Comparison of ENCODE assay signal across 21 cellular contexts in the genomic region with DNA sequence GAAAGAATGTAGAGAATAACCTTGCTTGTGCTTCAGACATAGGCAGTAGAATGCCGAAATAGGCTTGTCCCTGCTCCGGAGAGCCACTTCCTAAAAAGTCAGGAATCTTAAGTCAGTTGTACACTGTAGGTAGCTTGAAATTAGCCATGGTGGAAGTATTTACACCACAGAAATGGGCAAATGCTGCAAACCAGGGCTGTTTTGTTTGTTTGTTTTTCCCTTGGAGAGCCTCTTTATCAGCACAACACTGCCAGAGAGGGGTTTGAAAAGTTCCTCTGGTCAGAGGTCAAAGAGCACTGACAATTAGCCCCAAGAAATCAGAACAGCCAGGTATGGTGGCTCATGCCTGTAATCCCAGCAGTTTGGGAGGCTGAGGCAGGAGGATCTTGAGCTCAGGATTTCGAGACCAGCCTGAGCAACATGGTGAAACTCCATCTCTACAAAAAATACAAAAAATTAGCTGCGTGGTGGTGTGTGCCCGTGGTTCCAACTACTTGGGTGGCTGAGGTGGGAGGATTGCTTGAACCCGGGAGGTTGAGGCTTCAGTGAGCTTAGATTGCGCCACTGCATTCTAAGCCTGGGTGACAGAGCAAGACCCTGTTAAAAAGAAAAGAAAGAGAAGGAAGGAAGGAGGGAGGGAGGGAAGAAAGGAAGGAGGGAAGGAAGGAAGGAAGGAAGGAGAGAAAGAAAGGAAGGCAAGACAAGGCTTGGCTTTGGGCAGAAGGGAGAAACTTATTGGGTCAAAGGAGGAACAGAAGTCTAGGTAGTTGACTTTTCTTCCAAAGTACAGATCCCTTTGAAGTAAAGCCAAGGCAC.
DNase-seq lines count a peak whose midpoint lies in the region; ATAC-seq, FAIRE-seq and TF ChIP-seq lines count a peak whose summit lies in the region.
"Had no signal": no experiment of that assay in that cellular context is flagged by ENCODE, and none has a peak within 500 bp of the region (broad histone marks: within the 10 kb centered on the region; RNA-seq: fewer than 3 reads in every experiment).

No MANE protein-coding gene starts in this region.

- no peak overlapping the region for H2AFZ ChIP-seq in GM12878 (ENCODE audit: control insufficient read depth, low read depth, low read length)

- peaks cover 7% of the 10 kb centered on the region for H3K79me2 ChIP-seq in GM12878 (ENCODE audit: control insufficient read depth, insufficient read depth, low read length)

- in situ Hi-C loops in GM12878 (cut with MboI) (no loop called here), gastrocnemius medialis (cut with MboI; ENCODE audit: low sequenced_read_pairs in 4 of 4) (loop anchor here in 1 of 4 donors (10.0 kb wide), 1 partner anchor 47 kb away; no protein-coding TSS in a partner anchor)

- H3K4me1 ChIP-seq in GM12878 (ENCODE audit: control insufficient read depth, insufficient read depth, low read length) (peaks cover 46% of the 10 kb centered on the region), gastrocnemius medialis (peaks cover 11 to 43% of the 10 kb centered on the region in 2 donors)
- H3K4me1 ChIP-seq: vagina had no signal

- H3K4me2 ChIP-seq in GM12878 (ENCODE audit: control insufficient read depth, insufficient read depth), result no peak overlapping the region

- H4K20me1 ChIP-seq in GM12878 (ENCODE audit: control insufficient read depth, insufficient read depth), result no peaks in the 10 kb centered on the region

- H3K9me3 Mint-ChIP-seq in activated naive CD4-positive, alpha-beta T cell treated with anti-CD3 and anti-CD28 coated beads, Interleukin-2, amount 10 ng/mL, durations not matched to agents 7 days and 5 days, result no peaks in the 10 kb centered on the region
- H3K9me3 Mint-ChIP-seq: T-helper 1 cell treated with Interleukin-12 subunit alpha and Interleukin-12 subunit beta and Interleukin-4 antibody, amounts not matched to agents 30 μg/mL and 1 μg/mL, for 36 hours had no signal

- peak overlapping the region; percentile 5; the same call in 1 of the 2 replicates for H3K9ac ChIP-seq in GM12878 (ENCODE audit: control insufficient read depth, insufficient read depth, low read length)

- H3K27me3 Mint-ChIP-seq in activated naive CD4-positive, alpha-beta T cell treated with anti-CD3 and anti-CD28 coated beads, Interleukin-2, amount 10 ng/mL, durations not matched to agents 7 days and 5 days, result peaks cover 5% of the 10 kb centered on the region

- TF ChIP-seq CTCF in GM12878 (IDR thresholded peaks at IDR 0.05 in 2 of 3, conservative IDR thresholded peaks at IDR 0.05 in 1 of 3; ENCODE audit: control insufficient read depth in 2 of 3, extremely low read depth in 1 of 3, insufficient read depth in 1 of 3, low read depth in 3 of 3, low read length in 3 of 3) (no peak), gastrocnemius medialis (IDR thresholded peaks at IDR 0.05 in 4 of 5, conservative IDR thresholded peaks at IDR 0.05 in 1 of 5) (no peak)

- H3K36me3 ChIP-seq in GM12878 (ENCODE audit: control insufficient read depth in 2 of 2, insufficient read depth in 2 of 2, low read length in 1 of 2), result no peaks in the 10 kb centered on the region
- H3K36me3 ChIP-seq in gastrocnemius medialis, result no peaks in the 10 kb centered on the region
- H3K36me3 ChIP-seq: vagina had no signal

- H3K27ac ChIP-seq in GM12878 (ENCODE audit: control insufficient read depth, insufficient read depth), result peak overlapping the region; percentile 91
- peak overlapping the region; percentile 68 to 94 (median 91) for H3K27ac ChIP-seq in gastrocnemius medialis
- H3K27ac ChIP-seq: vagina had no signal

- SMC1A ChIA-PET in GM12878 (lab: Charles Lee; ENCODE audit: uncharacterized antibody, unreplicated experiment), result interaction anchor here (0.7 to 9.2 kb wide), 15 partner anchors 8 to 198 kb away, joined by 3 to 142 read pairs (median 5); a partner anchor contains a TSS

- no peak overlapping the region for H3K4me3 ChIP-seq in GM12878
- no peak overlapping the region for H3K4me3 ChIP-seq in gastrocnemius medialis
- H3K4me3 ChIP-seq: vagina had no signal

- BruUV-seq in GM12878 (replicated peaks; lab: Mats Ljungman, UMichigan), result no TSS peak

- ATAC-seq in GM12878 (no peak), gastrocnemius medialis (no peak), SK-N-SH treated with all-trans-retinoic acid at 6 μM for 48 hours (no peak), GM21390 (IDR thresholded peaks at IDR 0.05; ENCODE audit: unreplicated experiment) (no peak)
- ATAC-seq: right cardiac atrium had no signal

- H3K4me3 Mint-ChIP-seq in activated naive CD4-positive, alpha-beta T cell treated with anti-CD3 and anti-CD28 coated beads, Interleukin-2, amount 10 ng/mL, durations not matched to agents 7 days and 5 days, result no peak overlapping the region
- H3K4me3 Mint-ChIP-seq: T-helper 1 cell treated with Interleukin-12 subunit alpha and Interleukin-12 subunit beta and Interleukin-4 antibody, amounts not matched to agents 30 μg/mL and 1 μg/mL, for 36 hours had no signal

- no peak for FAIRE-seq in GM12878 (lab: Jason Lieb, UNC)
- FAIRE-seq: colon, endothelial cell of umbilical vein had no signal

- no peak for TF ChIP-seq POLR2A in GM12878 (IDR thresholded peaks at IDR 0.05; ENCODE audit: low read depth, low read length)
- no peak for TF ChIP-seq POLR2A in gastrocnemius medialis (IDR thresholded peaks at IDR 0.05)

- 96% methylated on average over 7 of the region's 7 CpGs for WGBS in GM12878 (ENCODE audit: insufficient coverage, insufficient replicate concordance, low lambda C conversion rate, missing lambda C conversion rate)

- intact Hi-C loops in GM12878 (cut with micrococcal nuclease; ENCODE audit: unreplicated experiment) (loop anchor here (5.0 kb wide), 1 partner anchor 85 kb away; a partner anchor contains a TSS), gastrocnemius medialis (cut with DNase I; ENCODE audit: low total_unique reads) (no loop called here)

- no peak for TF ChIP-seq RAD21 in GM12878 (IDR thresholded peaks at IDR 0.05; ENCODE audit: insufficient read depth, low read depth, low read length)

- H3K27me3 ChIP-seq in GM12878 (replicated peaks in 1 of 2; ENCODE audit: control insufficient read depth in 2 of 2, insufficient read depth in 2 of 2, low read length in 1 of 2) (no peaks in the 10 kb centered on the region), gastrocnemius medialis (no peaks in the 10 kb centered on the region)
- H3K27me3 ChIP-seq: vagina had no signal

- DNase-seq in activated naive CD4-positive, alpha-beta T cell treated with anti-CD3 and anti-CD28 coated beads, Interleukin-2, amount 10 ng/mL, durations not matched to agents 7 days and 5 days, result no peak
- DNase-seq in activated naive CD4-positive, alpha-beta T cell treated with Interleukin-2 at 50 U/mL for 16 hours, result no peak
- DNase-seq in MV-4-11 (lab: John Stamatoyannopoulos, UW) (peak; percentile 31), GM12878 (ENCODE audit: low read depth, low spot score) (no peak), gastrocnemius medialis (no peak), NCI-H1694 treated with DMSO at 0.1 percent for 48 hours (lab: John Stamatoyannopoulos, UW) (no peak)
- DNase-seq: ACHN, activated gamma-delta T cell treated with Interleukin-2 at 50 U/mL for 16 hours, COR-L47, hypothalamus, kidney glomerular epithelial cell, midbrain, NCI-H1417 treated with DMSO at 0.1 percent for 48 hours, SHP77 had no signal

- RAD21 ChIA-PET in GM12878 (lab: Charles Lee; ENCODE audit: unreplicated experiment), result interaction anchor here (0.8 to 9.2 kb wide), 14 partner anchors 12 to 198 kb away, joined by 3 to 143 read pairs (median 4); a partner anchor contains a TSS

- no peak for TF ChIP-seq EP300 in GM12878 (IDR thresholded peaks at IDR 0.05; ENCODE audit: borderline replicate concordance in 1 of 2, control insufficient read depth in 1 of 2, low read depth in 2 of 2, low read length in 2 of 2)

- H3K4me1 Mint-ChIP-seq in activated naive CD4-positive, alpha-beta T cell treated with anti-CD3 and anti-CD28 coated beads, Interleukin-2, amount 10 ng/mL, durations not matched to agents 7 days and 5 days, result peaks cover 57% of the 10 kb centered on the region

- peaks cover 7% of the 10 kb centered on the region for H3K36me3 Mint-ChIP-seq in activated naive CD4-positive, alpha-beta T cell treated with anti-CD3 and anti-CD28 coated beads, Interleukin-2, amount 10 ng/mL, durations not matched to agents 7 days and 5 days

- H3K9me3 ChIP-seq in GM12878 (replicated peaks; ENCODE audit: control insufficient read depth, insufficient read depth, low read length) (no peaks in the 10 kb centered on the region), gastrocnemius medialis (no peaks in the 10 kb centered on the region)
- H3K9me3 ChIP-seq: vagina had no signal

- CTCF ChIA-PET in activated naive CD4-positive, alpha-beta T cell treated with anti-CD3 and anti-CD28 coated beads, Interleukin-2, amount 10 ng/mL, durations not matched to agents 7 days and 5 days (lab: Charles Lee), result interaction anchor here (1.1 to 1.4 kb wide), 2 partner anchors 33 to 204 kb away, joined by 3 read pairs; no protein-coding TSS in a partner anchor
- CTCF ChIA-PET in GM12878 (lab: Yijun Ruan, JAX), result interaction anchor here (0.6 to 1.7 kb wide), 10 partner anchors 12 to 220 kb away, joined by 3 to 6 read pairs (median 4); a partner anchor contains a TSS

- POLR2A ChIA-PET in GM12878 (lab: Charles Lee), result interaction anchor here (0.6 to 11.1 kb wide), 13 partner anchors 16 to 85 kb away, joined by 3 to 123 read pairs (median 4); a partner anchor contains a TSS

- H3K27ac Mint-ChIP-seq in activated naive CD4-positive, alpha-beta T cell treated with anti-CD3 and anti-CD28 coated beads, Interleukin-2, amount 10 ng/mL, durations not matched to agents 7 days and 5 days, result peak overlapping the region; percentile 14

TF ChIP-seq in SK-N-SH treated with all-trans-retinoic acid at 6 μM for 48 hours, 23 proteins besides CTCF, POLR2A, EP300 and RAD21 (continues in another document):
- TF ChIP-seq BACH2 (CRISPR knock-in tag; IDR thresholded peaks at IDR 0.05; ENCODE audit: borderline replicate concordance) (no peak), ZNF565 (CRISPR knock-in tag; conservative IDR thresholded peaks at IDR 0.05; ENCODE audit: low read depth) (no peak), ESRRG (CRISPR knock-in tag; IDR thresholded peaks at IDR 0.05) (no peak), RARB (CRISPR knock-in tag; IDR thresholded peaks at IDR 0.05) (no peak)
- TF ChIP-seq, protein P1, sequence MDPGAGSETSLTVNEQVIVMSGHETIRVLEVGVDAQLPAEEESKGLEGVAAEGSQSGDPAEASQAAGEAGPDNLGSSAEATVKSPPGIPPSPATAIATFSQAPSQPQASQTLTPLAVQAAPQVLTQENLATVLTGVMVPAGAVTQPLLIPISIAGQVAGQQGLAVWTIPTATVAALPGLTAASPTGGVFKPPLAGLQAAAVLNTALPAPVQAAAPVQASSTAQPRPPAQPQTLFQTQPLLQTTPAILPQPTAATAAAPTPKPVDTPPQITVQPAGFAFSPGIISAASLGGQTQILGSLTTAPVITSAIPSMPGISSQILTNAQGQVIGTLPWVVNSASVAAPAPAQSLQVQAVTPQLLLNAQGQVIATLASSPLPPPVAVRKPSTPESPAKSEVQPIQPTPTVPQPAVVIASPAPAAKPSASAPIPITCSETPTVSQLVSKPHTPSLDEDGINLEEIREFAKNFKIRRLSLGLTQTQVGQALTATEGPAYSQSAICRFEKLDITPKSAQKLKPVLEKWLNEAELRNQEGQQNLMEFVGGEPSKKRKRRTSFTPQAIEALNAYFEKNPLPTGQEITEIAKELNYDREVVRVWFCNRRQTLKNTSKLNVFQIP (CRISPR knock-in tag; IDR thresholded peaks at IDR 0.05; ENCODE audit: borderline replicate concordance, low read depth), result no peak
